ENCODE assay signal across 8 cellular contexts in genomic region chr17:81834831-81835267, GRCh38. TPM values are rescaled to one million over a fixed set of nuclear protein-coding genes. Genes with fewer than 3 reads are reported as not detected.
DNase-seq lines count a peak whose midpoint lies in the region; ATAC-seq and TF ChIP-seq lines count a peak whose summit lies in the region.

TSS of gene PPP1R27 (minus strand) at chr17:81835050. CDS start at chr17:81834953, 97 bp downstream.

- H3K4me2 ChIP-seq in SK-N-SH = peak within 1 kb of the TSS; percentile 99

- no peak for TF ChIP-seq RAD21 in SK-N-SH (IDR thresholded peaks at IDR 0.05; ENCODE audit: low read length)

- DNase-seq in SK-N-SH (no peak), T1000 (lab: John Stamatoyannopoulos, UW) (no peak)
- no peak for DNase-seq in activated CD8-positive, alpha-beta T cell treated with anti-CD3 and anti-CD28 coated beads for 36 hours

- ATAC-seq in SK-N-SH treated with all-trans-retinoic acid at 6 μM for 48 hours = no peak
- ATAC-seq in activated CD8-positive, alpha-beta T cell treated with anti-CD3 and anti-CD28 coated beads for 36 hours = no peak
- ATAC-seq in stimulated activated memory B cell treated with anti-CD40 and anti-IgM and Interleukin-4, amounts not matched to agents 10 μg/mL and 1 μg/mL and 100 μg/mL, for 72 hours = no peak
- no peak for ATAC-seq in GM21515 (IDR thresholded peaks at IDR 0.05; ENCODE audit: unreplicated experiment)
- ATAC-seq in GM19351 (IDR thresholded peaks at IDR 0.05; ENCODE audit: unreplicated experiment) = no peak

- TF ChIP-seq EP300 in SK-N-SH (IDR thresholded peaks at IDR 0.05; ENCODE audit: borderline replicate concordance in 1 of 2, low read depth in 1 of 2, low read length in 1 of 2) = no peak

- H3K79me2 ChIP-seq in SK-N-SH (ENCODE audit: insufficient read depth) = peaks cover 41% of the 10 kb centered on the region

- peaks cover 3% of the 10 kb centered on the region for H3K36me3 Mint-ChIP-seq in activated CD8-positive, alpha-beta T cell treated with anti-CD3 and anti-CD28 coated beads for 36 hours (ENCODE audit: low read depth)
- no peaks in the 10 kb centered on the region for H3K36me3 Mint-ChIP-seq in stimulated activated memory B cell treated with anti-CD40 and anti-IgM and Interleukin-4, amounts not matched to agents 10 μg/mL and 1 μg/mL and 100 μg/mL, for 72 hours

- peak within 1 kb of the TSS; percentile 70 to 86 for H3K4me3 ChIP-seq in SK-N-SH (ENCODE audit: low read depth in 2 of 2, low read length in 1 of 2)
- H3K4me3 ChIP-seq in iPS-18a (ENCODE audit: low read length) = peak within 1 kb of the TSS; percentile 81

- CTCF ChIA-PET in SK-N-SH (lab: Yijun Ruan, JAX) = interaction anchor here (1.0 to 2.5 kb wide), 5 partner anchors 13 to 196 kb away, joined by 3 to 7 read pairs (median 4); no protein-coding TSS in a partner anchor
- CTCF ChIA-PET in activated CD8-positive, alpha-beta T cell treated with anti-CD3 and anti-CD28 coated beads for 36 hours (lab: Charles Lee) = interaction anchor here (1.2 kb wide), 1 partner anchor 35 kb away, joined by 3 read pairs; no protein-coding TSS in a partner anchor

- H3K9me2 ChIP-seq in SK-N-SH = no peaks in the 10 kb centered on the region

- peak within 1 kb of the TSS; percentile 75; the same call in 1 of the 2 replicates for H2AFZ ChIP-seq in SK-N-SH (ENCODE audit: low read depth)

- H4K20me1 ChIP-seq in SK-N-SH (ENCODE audit: insufficient read depth) = peaks cover 14% of the 10 kb centered on the region; the same call in 1 of the 2 replicates

- intact Hi-C loops in activated CD8-positive, alpha-beta T cell treated with anti-CD3 and anti-CD28 coated beads for 36 hours (cut with micrococcal nuclease) = no loop called here

- no peaks in the 10 kb centered on the region for H3K36me3 ChIP-seq in SK-N-SH (replicated peaks in 1 of 2; ENCODE audit: control insufficient read depth in 1 of 2, insufficient read depth in 2 of 2, low read length in 1 of 2)
- H3K36me3 ChIP-seq in iPS-18a (ENCODE audit: control insufficient read depth, low read depth, low read length) = no peaks in the 10 kb centered on the region

- H3K4me1 Mint-ChIP-seq in activated CD8-positive, alpha-beta T cell treated with anti-CD3 and anti-CD28 coated beads for 36 hours (ENCODE audit: low read depth) = peaks cover 20% of the 10 kb centered on the region
- peaks cover 34% of the 10 kb centered on the region for H3K4me1 Mint-ChIP-seq in stimulated activated memory B cell treated with anti-CD40 and anti-IgM and Interleukin-4, amounts not matched to agents 10 μg/mL and 1 μg/mL and 100 μg/mL, for 72 hours

- peak within 1 kb of the TSS; percentile 91 for H3K27ac Mint-ChIP-seq in activated CD8-positive, alpha-beta T cell treated with anti-CD3 and anti-CD28 coated beads for 36 hours
- peak within 1 kb of the TSS; percentile 84 for H3K27ac Mint-ChIP-seq in stimulated activated memory B cell treated with anti-CD40 and anti-IgM and Interleukin-4, amounts not matched to agents 10 μg/mL and 1 μg/mL and 100 μg/mL, for 72 hours

- peak within 1 kb of the TSS; percentile 88 for H3K4me3 Mint-ChIP-seq in activated CD8-positive, alpha-beta T cell treated with anti-CD3 and anti-CD28 coated beads for 36 hours
- H3K4me3 Mint-ChIP-seq in stimulated activated memory B cell treated with anti-CD40 and anti-IgM and Interleukin-4, amounts not matched to agents 10 μg/mL and 1 μg/mL and 100 μg/mL, for 72 hours = peak within 1 kb of the TSS; percentile 81

- H3K27me3 ChIP-seq in SK-N-SH (ENCODE audit: insufficient read depth) = no peaks in the 10 kb centered on the region
- no peaks in the 10 kb centered on the region for H3K27me3 ChIP-seq in iPS-18a (ENCODE audit: control insufficient read depth, insufficient read depth, low read length)

- H3K4me1 ChIP-seq in SK-N-SH (ENCODE audit: control insufficient read depth in 1 of 2, insufficient read depth in 2 of 2, low read depth in 1 of 2, low read length in 1 of 2) (peaks cover 0 to 22% of the 10 kb centered on the region in 2 experiments; a peak in 3 of 4 replicates), iPS-18a (ENCODE audit: control insufficient read depth, low read depth, low read length) (peaks cover 4% of the 10 kb centered on the region)

- no peaks in the 10 kb centered on the region for H3K9me3 Mint-ChIP-seq in activated CD8-positive, alpha-beta T cell treated with anti-CD3 and anti-CD28 coated beads for 36 hours
- H3K9me3 Mint-ChIP-seq in stimulated activated memory B cell treated with anti-CD40 and anti-IgM and Interleukin-4, amounts not matched to agents 10 μg/mL and 1 μg/mL and 100 μg/mL, for 72 hours = no peaks in the 10 kb centered on the region

- peak within 1 kb of the TSS; percentile 97 for H3K9ac ChIP-seq in SK-N-SH
- H3K9ac ChIP-seq in iPS-18a (ENCODE audit: low read length) = peak within 1 kb of the TSS; percentile 97

- H3F3A ChIP-seq in SK-N-SH (replicated peaks; ENCODE audit: insufficient read depth) = peaks cover 17% of the 10 kb centered on the region

- POLR2A ChIA-PET in SK-N-SH (lab: Yijun Ruan, JAX) = interaction anchor here (2.1 kb wide), 1 partner anchor 32 kb away, joined by 13 read pairs; no protein-coding TSS in a partner anchor
- POLR2A ChIA-PET in activated CD8-positive, alpha-beta T cell treated with anti-CD3 and anti-CD28 coated beads for 36 hours (lab: Charles Lee) = interaction anchor here (1.6 to 2.5 kb wide), 2 partner anchors 8 to 17 kb away, joined by 8 to 11 read pairs; no protein-coding TSS in a partner anchor

- WGBS in SK-N-SH (ENCODE audit: low lambda C conversion rate) = 94% methylated on average over 20 of the region's 26 CpGs

- no peaks in the 10 kb centered on the region for H3K27me3 Mint-ChIP-seq in activated CD8-positive, alpha-beta T cell treated with anti-CD3 and anti-CD28 coated beads for 36 hours
- no peaks in the 10 kb centered on the region for H3K27me3 Mint-ChIP-seq in stimulated activated memory B cell treated with anti-CD40 and anti-IgM and Interleukin-4, amounts not matched to agents 10 μg/mL and 1 μg/mL and 100 μg/mL, for 72 hours

- no peak for TF ChIP-seq CTCF in SK-N-SH (IDR thresholded peaks at IDR 0.05)
- no peak for TF ChIP-seq CTCF in activated CD8-positive, alpha-beta T cell treated with anti-CD3 and anti-CD28 coated beads for 36 hours (IDR thresholded peaks at IDR 0.05)

- H3K27ac ChIP-seq in SK-N-SH (ENCODE audit: low read depth in 2 of 2, low read length in 1 of 2) (peak within 1 kb of the TSS; percentile 86 to 90), iPS-18a (ENCODE audit: low read length) (peak within 1 kb of the TSS; percentile 89)

- H3K9me3 ChIP-seq in SK-N-SH (no peaks in the 10 kb centered on the region), iPS-18a (ENCODE audit: control insufficient read depth, low read depth, low read length) (no peaks in the 10 kb centered on the region)

TF ChIP-seq in SK-N-SH, 30 proteins besides CTCF, POLR2A, EP300 and RAD21:
- no peak for TF ChIP-seq MEF2A (IDR thresholded peaks at IDR 0.05; ENCODE audit: borderline replicate concordance, low read depth)
- TF ChIP-seq RXRA (IDR thresholded peaks at IDR 0.05; ENCODE audit: borderline replicate concordance, low read depth) = no peak
- no peak for TF ChIP-seq TEAD4 (IDR thresholded peaks at IDR 0.05; ENCODE audit: borderline replicate concordance, insufficient read depth)
- no peak for TF ChIP-seq SIN3A (IDR thresholded peaks at IDR 0.05; ENCODE audit: borderline replicate concordance, low read depth, low read length)
- no peak for TF ChIP-seq RCOR1 (IDR thresholded peaks at IDR 0.05; ENCODE audit: low read length)
- no peak for TF ChIP-seq SMC3 (IDR thresholded peaks at IDR 0.05; ENCODE audit: low read depth, low read length)
- TF ChIP-seq GABPA (IDR thresholded peaks at IDR 0.05; ENCODE audit: low read depth) = no peak
- no peak for TF ChIP-seq NFIC (IDR thresholded peaks at IDR 0.05; ENCODE audit: borderline replicate concordance)
- no peak for TF ChIP-seq YY1 (IDR thresholded peaks at IDR 0.05; ENCODE audit: low read depth)
- TF ChIP-seq POLR2AphosphoS5 (IDR thresholded peaks at IDR 0.05; ENCODE audit: low read depth, low read length) = no peak

TF ChIP-seq in SK-N-SH treated with all-trans-retinoic acid at 6 μM for 48 hours, 23 proteins besides CTCF, POLR2A, EP300 and RAD21 (continues in another document):
- TF ChIP-seq ZNF565 (CRISPR knock-in tag; conservative IDR thresholded peaks at IDR 0.05; ENCODE audit: low read depth) (no peak), OSR1 (CRISPR knock-in tag; IDR thresholded peaks at IDR 0.05) (no peak), ESRRG (CRISPR knock-in tag; IDR thresholded peaks at IDR 0.05) (no peak), POU6F1 (CRISPR knock-in tag; IDR thresholded peaks at IDR 0.05; ENCODE audit: borderline replicate concordance, low read depth) (no peak), PPARA (CRISPR knock-in tag; IDR thresholded peaks at IDR 0.05; ENCODE audit: borderline replicate concordance) (no peak), ZNF70 (CRISPR knock-in tag; IDR thresholded peaks at IDR 0.05) (no peak), GLIS3 (CRISPR knock-in tag; IDR thresholded peaks at IDR 0.05) (no peak), ZNF8 (CRISPR knock-in tag; IDR thresholded peaks at IDR 0.05) (no peak)

RNA-seq across cellular contexts. Expression of gene PPP1R27, which starts in this region (rescaled TPM):
- 0.07 and 0.16 TPM in 2 replicates for polyA plus RNA-seq in SK-N-SH (2012; rRNA removed)
- polyA plus RNA-seq in SK-N-SH (2012; cell fraction: cytosol; rRNA removed) = 0.01 TPM in 1 of 2 replicates, not detected in the other
- polyA plus RNA-seq in SK-N-SH (2012; cell fraction: nucleus; rRNA removed) = 0.19 and 0.23 TPM in 2 replicates
- total RNA-seq in activated CD8-positive, alpha-beta T cell treated with anti-CD3 and anti-CD28 coated beads for 36 hours = not detected
